21 cellular contexts compared by ENCODE assay signal in the genomic region with DNA sequence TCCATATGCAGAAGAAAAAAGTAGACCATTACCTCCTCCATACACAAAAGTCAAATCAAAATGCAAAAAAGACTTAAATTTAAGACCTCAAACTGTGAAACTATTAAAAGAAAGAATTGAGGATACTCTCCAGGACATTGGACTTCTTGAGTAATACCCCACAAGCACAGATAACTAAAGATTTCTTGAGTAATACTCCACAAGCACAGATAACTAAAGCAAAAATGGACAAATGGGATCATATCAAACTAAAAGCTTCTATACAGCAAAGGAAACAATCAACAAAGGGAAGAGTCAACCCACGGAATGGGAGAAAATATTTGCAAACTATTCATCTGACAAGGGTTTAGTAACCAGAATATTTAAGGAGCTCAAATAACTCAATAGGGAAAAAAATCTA.
DNase-seq lines count a peak whose midpoint lies in the region; ATAC-seq and TF ChIP-seq lines count a peak whose summit lies in the region.
"Had no signal": no experiment of that assay in that cellular context is flagged by ENCODE, and none has a peak within 500 bp of the region (broad histone marks: within the 10 kb centered on the region; RNA-seq: fewer than 3 reads in every experiment).

No MANE protein-coding gene starts in this region.

- no peak for TF ChIP-seq CTCF in choroid plexus epithelial cell (conservative IDR thresholded peaks at IDR 0.05; ENCODE audit: low read depth, low read length)
- no peak for TF ChIP-seq CTCF in fibroblast of the aortic adventitia (IDR thresholded peaks at IDR 0.05; ENCODE audit: insufficient read depth, low read length)

- no peak for ATAC-seq in left ventricle myocardium superior
- ATAC-seq: A549; CD8-positive, alpha-beta T cell; GM12878 had no signal

- intact Hi-C loops in left ventricle myocardium superior (cut with micrococcal nuclease) = no loop called here

- H3K4me3 ChIP-seq in choroid plexus epithelial cell (ENCODE audit: low read depth, low read length) (no peak overlapping the region), fibroblast of the aortic adventitia (ENCODE audit: low read depth, low read length) (no peak overlapping the region)
- H3K4me3 ChIP-seq: A549; BLaER1 treated with 17β-estradiol and CSF1 and Interleukin-3, amounts not matched to agents 10 nM and 100 nM; GM12878 had no signal

- DNase-seq in NCI-H226 = peak; percentile 12
- DNase-seq in choroid plexus epithelial cell (ENCODE audit: low read depth) = peak; percentile 28
- DNase-seq in fibroblast of the aortic adventitia (ENCODE audit: low read depth) = peak; percentile 15
- DNase-seq in iris pigment epithelial cell (ENCODE audit: low read depth) = peak; percentile 5
- DNase-seq in stimulated activated CD4-positive, alpha-beta T cell treated with anti-CD3 and anti-CD28 coated beads, Interleukin-4, amount 100 ng/mL, for 1 hour = no peak
- DNase-seq in left ventricle myocardium superior = no peak
- no peak for DNase-seq in SIG-M5 treated with dmso at 0.1 percent for 504 hours (lab: John Stamatoyannopoulos, UW; ENCODE audit: unreplicated experiment)
- DNase-seq: AML-193; Caco-2; Calu3; CD4-positive, alpha-beta T cell; CD8-positive, alpha-beta T cell; DMS153; DMS53; DMS79; DND-41; EL; GDM1 had no signal

Comparison
In these comparisons a context has a peak if more than half of its experiments do, and no peak if none do; other contexts are left out.
1. DNase-seq: peak in NCI-H226 (single experiment), choroid plexus epithelial cell (single experiment), fibroblast of the aortic adventitia (single experiment) and iris pigment epithelial cell (single experiment); none in stimulated activated CD4-positive, alpha-beta T cell treated with anti-CD3 and anti-CD28 coated beads, Interleukin-4, amount 100 ng/mL, for 1 hour (single experiment), left ventricle myocardium superior (single experiment) and SIG-M5 treated with dmso at 0.1 percent for 504 hours (single experiment).